ENCODE assay signal across 8 cellular contexts in genomic region chr19:28710278-28710677, GRCh38.
A peak's percentile ranks its signal among the peaks of the same experiment; 100 is the strongest.
DNase-seq lines count a peak whose midpoint lies in the region; ATAC-seq, FAIRE-seq and TF ChIP-seq lines count a peak whose summit lies in the region.

No MANE protein-coding gene starts in this region.

- no peaks in the 10 kb centered on the region for H3K36me3 Mint-ChIP-seq in neural progenitor cell
- H3K36me3 Mint-ChIP-seq in activated naive CD4-positive, alpha-beta T cell treated with anti-CD3 and anti-CD28 coated beads, Interleukin-2, amount 10 ng/mL, durations not matched to agents 7 days and 5 days = no peaks in the 10 kb centered on the region

- no peak overlapping the region for H3K4me2 ChIP-seq in KMS-11
- no peak overlapping the region for H3K4me2 ChIP-seq in PC-3 (ENCODE audit: low read length)
- no peak overlapping the region for H3K4me2 ChIP-seq in endothelial cell of umbilical vein (ENCODE audit: insufficient read depth, low read length)
- no peak overlapping the region for H3K4me2 ChIP-seq in neural progenitor cell

- no peak overlapping the region for H3K27ac ChIP-seq in KMS-11
- H3K27ac ChIP-seq in PC-3 (ENCODE audit: low read length) = no peak overlapping the region
- H3K27ac ChIP-seq in endothelial cell of umbilical vein (ENCODE audit: insufficient read depth, low read depth, low read length) = no peak overlapping the region
- H3K27ac ChIP-seq in neural progenitor cell = no peak overlapping the region

- peak; percentile 57 for FAIRE-seq in endothelial cell of umbilical vein (lab: Jason Lieb, UNC)

- H3K36me3 ChIP-seq in KMS-11 (ENCODE audit: insufficient read depth) (no peaks in the 10 kb centered on the region), PC-3 (ENCODE audit: low read depth, low read length) (no peaks in the 10 kb centered on the region), endothelial cell of umbilical vein (ENCODE audit: control insufficient read depth in 2 of 2, extremely low read depth in 1 of 2, insufficient read depth in 2 of 2, low read length in 2 of 2) (no peaks in the 10 kb centered on the region), neural progenitor cell (no peaks in the 10 kb centered on the region)

- ATAC-seq in PC-3 (no peak), HG03378 (IDR thresholded peaks at IDR 0.05; ENCODE audit: unreplicated experiment) (no peak)

- H3F3A ChIP-seq in PC-3 (ENCODE audit: low read length, unreplicated experiment) = no peaks in the 10 kb centered on the region
- H3F3A ChIP-seq in neural progenitor cell (ENCODE audit: low read depth) = no peaks in the 10 kb centered on the region

- H3K27me3 ChIP-seq in KMS-11 (ENCODE audit: insufficient read depth, low read depth) (no peaks in the 10 kb centered on the region), PC-3 (ENCODE audit: low read length) (no peaks in the 10 kb centered on the region), endothelial cell of umbilical vein (ENCODE audit: control insufficient read depth in 2 of 2, insufficient read depth in 2 of 2, low read length in 2 of 2) (no peaks in the 10 kb centered on the region), neural progenitor cell (no peaks in the 10 kb centered on the region)

- H3K4me3 Mint-ChIP-seq in neural progenitor cell = no peak overlapping the region
- no peak overlapping the region for H3K4me3 Mint-ChIP-seq in activated naive CD4-positive, alpha-beta T cell treated with anti-CD3 and anti-CD28 coated beads, Interleukin-2, amount 10 ng/mL, durations not matched to agents 7 days and 5 days

- H3K9me3 ChIP-seq in PC-3 (ENCODE audit: low read length) (no peaks in the 10 kb centered on the region), endothelial cell of umbilical vein (replicated peaks; ENCODE audit: control insufficient read depth, insufficient read depth, low read length) (no peaks in the 10 kb centered on the region), neural progenitor cell (ENCODE audit: low read depth) (no peaks in the 10 kb centered on the region)

- intact Hi-C loops in PC-3 (cut with micrococcal nuclease) (loop anchor here (1.0 kb wide), 1 partner anchor 744 kb away; no protein-coding TSS in a partner anchor), endothelial cell of umbilical vein (cut with micrococcal nuclease) (loop anchor here (1.0 kb wide), 2 partner anchors 244 to 744 kb away; no protein-coding TSS in a partner anchor)

- H4K20me1 ChIP-seq in KMS-11 (ENCODE audit: insufficient read depth) (no peaks in the 10 kb centered on the region), PC-3 (ENCODE audit: low read length) (no peaks in the 10 kb centered on the region), endothelial cell of umbilical vein (replicated peaks; ENCODE audit: control insufficient read depth, extremely low read depth, insufficient read depth, low read length) (no peaks in the 10 kb centered on the region), neural progenitor cell (ENCODE audit: low read depth) (no peaks in the 10 kb centered on the region)

- H3K27ac Mint-ChIP-seq in neural progenitor cell = no peak overlapping the region
- H3K27ac Mint-ChIP-seq in activated naive CD4-positive, alpha-beta T cell treated with anti-CD3 and anti-CD28 coated beads, Interleukin-2, amount 10 ng/mL, durations not matched to agents 7 days and 5 days = no peak overlapping the region

- TF ChIP-seq CTCF in KMS-11 (conservative IDR thresholded peaks at IDR 0.05; ENCODE audit: low read depth, low read length) = peak; percentile 87
- TF ChIP-seq CTCF in PC-3 (conservative IDR thresholded peaks at IDR 0.05; ENCODE audit: low read depth, low read length) = peak; percentile 70
- TF ChIP-seq CTCF in endothelial cell of umbilical vein (IDR thresholded peaks at IDR 0.05; ENCODE audit: extremely low read depth in 1 of 2, insufficient read depth in 1 of 2, low read depth in 1 of 2, low read length in 2 of 2) = peak; percentile 32 to 44
- TF ChIP-seq CTCF in neural progenitor cell (IDR thresholded peaks at IDR 0.05) = peak; percentile 88

- H3K4me1 ChIP-seq in KMS-11 (ENCODE audit: low read depth, poor library complexity, severe bottlenecking) (no peaks in the 10 kb centered on the region), PC-3 (ENCODE audit: insufficient read depth, low read length) (no peaks in the 10 kb centered on the region), endothelial cell of umbilical vein (ENCODE audit: control insufficient read depth, extremely low read depth, insufficient read depth, low read length) (no peaks in the 10 kb centered on the region), neural progenitor cell (no peaks in the 10 kb centered on the region)

- DNase-seq in DMS 273 (lab: John Stamatoyannopoulos, UW; ENCODE audit: unreplicated experiment) (peak; percentile 81), PC-3 (peak; percentile 65), endothelial cell of umbilical vein (ENCODE audit: low read depth, low spot score) (peak; percentile 54), neural progenitor cell (ENCODE audit: low spot score) (peak; percentile 73), mucosa of gallbladder (ENCODE audit: low spot score) (no peak)
- DNase-seq in activated naive CD4-positive, alpha-beta T cell treated with anti-CD3 and anti-CD28 coated beads, Interleukin-2, amount 10 ng/mL, durations not matched to agents 7 days and 5 days = no peak

- no peaks in the 10 kb centered on the region for H3K9me1 ChIP-seq in endothelial cell of umbilical vein (replicated peaks; ENCODE audit: control insufficient read depth, extremely low read depth, insufficient read depth, low read length)

- dilution Hi-C loops in endothelial cell of umbilical vein (cut with MboI; ENCODE audit: extremely low pct_ligation_motif_present, low sequenced_read_pairs) = no loop called here

- H2AFZ ChIP-seq in KMS-11 (ENCODE audit: low read depth) = no peak overlapping the region
- no peak overlapping the region for H2AFZ ChIP-seq in PC-3 (ENCODE audit: low read length)
- no peak overlapping the region for H2AFZ ChIP-seq in endothelial cell of umbilical vein (ENCODE audit: low read depth, low read length)
- H2AFZ ChIP-seq in neural progenitor cell (replicated peaks) = no peak overlapping the region

- H3K9ac ChIP-seq in KMS-11 (no peak overlapping the region), PC-3 (ENCODE audit: low read length) (no peak overlapping the region), endothelial cell of umbilical vein (replicated peaks; ENCODE audit: extremely low read depth, insufficient read depth, low read length) (no peak overlapping the region), neural progenitor cell (no peak overlapping the region)

- H3K4me3 ChIP-seq in KMS-11 (IDR thresholded peaks at IDR 0.05; ENCODE audit: insufficient read depth, low read depth, low read length) = no peak overlapping the region
- no peak overlapping the region for H3K4me3 ChIP-seq in PC-3 (ENCODE audit: low read length)
- H3K4me3 ChIP-seq in endothelial cell of umbilical vein (replicated peaks in 1 of 3; ENCODE audit: insufficient read depth in 1 of 3, low read depth in 1 of 3, low read length in 3 of 3) = no peak overlapping the region
- H3K4me3 ChIP-seq in neural progenitor cell = no peak overlapping the region

- CTCF ChIA-PET in PC-3 (lab: Charles Lee) (no interaction called here), endothelial cell of umbilical vein (lab: Charles Lee) (no interaction called here)
- CTCF ChIA-PET in activated naive CD4-positive, alpha-beta T cell treated with anti-CD3 and anti-CD28 coated beads, Interleukin-2, amount 10 ng/mL, durations not matched to agents 7 days and 5 days (lab: Charles Lee) = interaction anchor here (0.8 to 1.4 kb wide), 3 partner anchors 17 to 244 kb away, joined by 3 to 4 read pairs (median 3); no protein-coding TSS in a partner anchor

- no TSS peak for BruUV-seq in PC-3 (replicated peaks; lab: Mats Ljungman, UMichigan)
- BruUV-seq in endothelial cell of umbilical vein (replicated peaks; lab: Mats Ljungman, UMichigan) = no TSS peak

- H3K4me1 Mint-ChIP-seq in neural progenitor cell = no peaks in the 10 kb centered on the region
- H3K4me1 Mint-ChIP-seq in activated naive CD4-positive, alpha-beta T cell treated with anti-CD3 and anti-CD28 coated beads, Interleukin-2, amount 10 ng/mL, durations not matched to agents 7 days and 5 days = no peaks in the 10 kb centered on the region

- POLR2A ChIA-PET in PC-3 (lab: Charles Lee; ENCODE audit: unreplicated experiment) (no interaction called here), endothelial cell of umbilical vein (lab: Charles Lee) (no interaction called here)

- H3K27me3 Mint-ChIP-seq in neural progenitor cell (ENCODE audit: insufficient read depth, low read depth) = peaks cover 2% of the 10 kb centered on the region
- H3K27me3 Mint-ChIP-seq in activated naive CD4-positive, alpha-beta T cell treated with anti-CD3 and anti-CD28 coated beads, Interleukin-2, amount 10 ng/mL, durations not matched to agents 7 days and 5 days = no peaks in the 10 kb centered on the region

- no peaks in the 10 kb centered on the region for H3K9me3 Mint-ChIP-seq in neural progenitor cell
- no peaks in the 10 kb centered on the region for H3K9me3 Mint-ChIP-seq in activated naive CD4-positive, alpha-beta T cell treated with anti-CD3 and anti-CD28 coated beads, Interleukin-2, amount 10 ng/mL, durations not matched to agents 7 days and 5 days

- H3K79me2 ChIP-seq in KMS-11 (ENCODE audit: insufficient read depth, low read depth) (no peaks in the 10 kb centered on the region), PC-3 (ENCODE audit: low read length) (no peaks in the 10 kb centered on the region), endothelial cell of umbilical vein (ENCODE audit: control insufficient read depth, insufficient read depth, low read length) (no peaks in the 10 kb centered on the region), neural progenitor cell (ENCODE audit: low read depth) (no peaks in the 10 kb centered on the region)

- no peak for TF ChIP-seq POLR2A in endothelial cell of umbilical vein (IDR thresholded peaks at IDR 0.05; ENCODE audit: low read depth, low read length)

- no peaks in the 10 kb centered on the region for H3K9me2 ChIP-seq in PC-3 (replicated peaks; ENCODE audit: low read length)

TF ChIP-seq in endothelial cell of umbilical vein, 7 proteins besides CTCF, POLR2A, EP300 and RAD21:
- no peak for TF ChIP-seq FOS (IDR thresholded peaks at IDR 0.05; ENCODE audit: borderline replicate concordance, insufficient read depth, low read length)
- no peak for TF ChIP-seq MYC (IDR thresholded peaks at IDR 0.05; ENCODE audit: low read depth, low read length)
- no peak for TF ChIP-seq MAX (IDR thresholded peaks at IDR 0.05; ENCODE audit: insufficient read depth, insufficient read length)
- TF ChIP-seq POLR2AphosphoS5 (IDR thresholded peaks at IDR 0.05; ENCODE audit: insufficient read depth, low read depth, low read length) = no peak
- TF ChIP-seq EZH2 (IDR thresholded peaks at IDR 0.05; ENCODE audit: borderline replicate concordance, low read depth, low read length, severe bottlenecking) = no peak
- no peak for TF ChIP-seq JUN (IDR thresholded peaks at IDR 0.05; ENCODE audit: borderline replicate concordance, insufficient read depth, insufficient read length, low read depth)
- TF ChIP-seq GATA2 (IDR thresholded peaks at IDR 0.05; ENCODE audit: insufficient read depth, insufficient read length, low read depth, low read length) = no peak

Comparison
In these comparisons a context has a peak if more than half of its experiments do, and no peak if none do; other contexts are left out.
1. DNase-seq: peak in DMS 273 (single experiment), PC-3 (single experiment), endothelial cell of umbilical vein (single experiment) and neural progenitor cell (single experiment); none in mucosa of gallbladder (single experiment) and activated naive CD4-positive, alpha-beta T cell treated with anti-CD3 and anti-CD28 coated beads, Interleukin-2, amount 10 ng/mL, durations not matched to agents 7 days and 5 days (single experiment).
2. CTCF ChIP-seq: peak in every context shown above with its lines; median percentile 88 in neural progenitor cell; 87 in KMS-11; 70 in PC-3; 38 in endothelial cell of umbilical vein.